Comparison of ENCODE assay signal across 22 cellular contexts in genomic region chr11:61647529-61647928, GRCh38.
"Had no signal": no experiment of that assay in that cellular context is flagged by ENCODE, and none has a peak within 500 bp of the region (broad histone marks: within the 10 kb centered on the region; RNA-seq: fewer than 3 reads in every experiment).

No MANE protein-coding gene starts in this region.

- DNase-seq: cortex of kidney; effector memory CD8-positive, alpha-beta T cell; hypothalamus; immature natural killer cell; islet precursor cell; kidney glomerular epithelial cell; left ventricle myocardium superior; lower lobe of right lung; nucleus accumbens; ovary; psoas muscle; right cardiac atrium; sigmoid colon; stimulated activated CD4-positive, alpha-beta T cell treated with anti-CD3 and anti-CD28 coated beads, Interleukin-2, amount 100 ng/mL, for 24 hours; stimulated activated CD4-positive, alpha-beta T cell treated with anti-CD3 and anti-CD28 coated beads, Interleukin-4, amount 100 ng/mL, for 24 hours; stimulated activated naive CD4-positive, alpha-beta T cell treated with Interleukin-2 at 50 U/mL for 16 hours; stomach; thyroid gland; trophoblast cell had no signal

- H3K4me1 ChIP-seq: psoas muscle, sigmoid colon, stomach had no signal

- H3K4me3 Mint-ChIP-seq: effector memory CD8-positive, alpha-beta T cell; immature natural killer cell; natural killer cell treated with Interleukin-12 subunit alpha and Interleukin-12 subunit beta and Interleukin-15 and Interleukin-18, amount 100 ng/mL, for 72 hours; neural crest cell; stimulated activated effector memory CD8-positive, alpha-beta T cell treated with anti-CD3 and anti-CD28 coated beads, Interleukin-12 subunit alpha, Interleukin-12 subunit beta, amount 100 ng/mL, for 72 hours had no signal

- H3K9me3 Mint-ChIP-seq: effector memory CD8-positive, alpha-beta T cell; natural killer cell treated with Interleukin-12 subunit alpha and Interleukin-12 subunit beta and Interleukin-15 and Interleukin-18, amount 100 ng/mL, for 72 hours; neural crest cell; stimulated activated effector memory CD8-positive, alpha-beta T cell treated with anti-CD3 and anti-CD28 coated beads, Interleukin-12 subunit alpha, Interleukin-12 subunit beta, amount 100 ng/mL, for 72 hours had no signal

- H3K27ac Mint-ChIP-seq: effector memory CD8-positive, alpha-beta T cell; immature natural killer cell; natural killer cell treated with Interleukin-12 subunit alpha and Interleukin-12 subunit beta and Interleukin-15 and Interleukin-18, amount 100 ng/mL, for 72 hours; stimulated activated effector memory CD8-positive, alpha-beta T cell treated with anti-CD3 and anti-CD28 coated beads, Interleukin-12 subunit alpha, Interleukin-12 subunit beta, amount 100 ng/mL, for 72 hours had no signal

- H3K27ac ChIP-seq: lower lobe of right lung, ovary, psoas muscle, sigmoid colon, stomach, thyroid gland had no signal

- H3K36me3 Mint-ChIP-seq: immature natural killer cell; natural killer cell treated with Interleukin-12 subunit alpha and Interleukin-12 subunit beta and Interleukin-15 and Interleukin-18, amount 100 ng/mL, for 72 hours; stimulated activated effector memory CD8-positive, alpha-beta T cell treated with anti-CD3 and anti-CD28 coated beads, Interleukin-12 subunit alpha, Interleukin-12 subunit beta, amount 100 ng/mL, for 72 hours had no signal

- ATAC-seq: effector memory CD8-positive, alpha-beta T cell; left ventricle myocardium superior; lower lobe of right lung; natural killer cell treated with Interleukin-12 subunit alpha and Interleukin-12 subunit beta and Interleukin-15 and Interleukin-18, amount 100 ng/mL, for 72 hours; psoas muscle; right cardiac atrium; stimulated activated effector memory CD8-positive, alpha-beta T cell treated with anti-CD3 and anti-CD28 coated beads, Interleukin-12 subunit alpha, Interleukin-12 subunit beta, amount 100 ng/mL, for 72 hours had no signal

- H3K9me3 ChIP-seq: lower lobe of right lung, ovary, psoas muscle, sigmoid colon, stomach, thyroid gland had no signal

- H3K36me3 ChIP-seq: lower lobe of right lung, ovary, sigmoid colon, stomach, thyroid gland had no signal

- H3K27me3 ChIP-seq: ovary, thyroid gland had no signal

- H3K4me3 ChIP-seq: lower lobe of right lung, ovary, psoas muscle, sigmoid colon, stomach, thyroid gland had no signal

- H3K4me1 Mint-ChIP-seq: immature natural killer cell; stimulated activated effector memory CD8-positive, alpha-beta T cell treated with anti-CD3 and anti-CD28 coated beads, Interleukin-12 subunit alpha, Interleukin-12 subunit beta, amount 100 ng/mL, for 72 hours had no signal
